1 cellular context compared by ENCODE assay signal in the genomic region with DNA sequence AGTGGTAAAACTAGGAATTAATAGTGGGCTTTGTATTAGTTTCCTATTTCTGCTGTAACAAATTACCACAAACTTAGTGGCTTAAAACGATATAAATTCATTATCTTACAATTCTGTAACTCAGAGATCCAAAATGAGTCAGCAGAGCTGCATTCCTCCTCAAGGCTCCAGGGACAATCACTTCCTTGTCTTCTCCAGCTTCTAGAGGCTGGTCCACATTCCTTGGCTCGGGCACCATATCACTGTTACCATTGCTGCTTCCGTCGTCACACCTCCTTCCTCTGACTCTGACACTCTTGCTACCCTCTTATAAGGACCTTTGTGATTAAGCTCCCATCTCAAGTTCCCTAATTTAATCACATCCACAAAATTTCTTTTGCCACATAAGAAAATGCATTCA.
TF ChIP-seq lines count a peak whose summit lies in the region.

No MANE protein-coding gene starts in this region.

TF ChIP-seq in SK-N-SH, 30 proteins besides CTCF, POLR2A, EP300 and RAD21:
- no peak for TF ChIP-seq IRF3 (IDR thresholded peaks at IDR 0.05; ENCODE audit: low read depth, low read length)
